In genomic region chr14:101578489-101578888, GRCh38 we compare ENCODE assay signal across 18 cellular contexts. TPM values are rescaled to one million over a fixed set of nuclear protein-coding genes. Genes with fewer than 3 reads are reported as not detected.
A peak's percentile ranks its signal among the peaks of the same experiment; 100 is the strongest.
DNase-seq lines count a peak whose midpoint lies in the region; ATAC-seq and TF ChIP-seq lines count a peak whose summit lies in the region.
"Had no signal": no experiment of that assay in that cellular context is flagged by ENCODE, and none has a peak within 500 bp of the region (broad histone marks: within the 10 kb centered on the region; RNA-seq: fewer than 3 reads in every experiment).

No MANE protein-coding gene starts in this region.

- H4K20me1 ChIP-seq in osteoblast (ENCODE audit: insufficient read depth, low read length) = no peaks in the 10 kb centered on the region

- no peak overlapping the region for H3K4me3 ChIP-seq in lower lobe of right lung
- no peak overlapping the region for H3K4me3 ChIP-seq in osteoblast (ENCODE audit: insufficient read depth, low read length)
- H3K4me3 ChIP-seq in esophagus squamous epithelium = no peak overlapping the region
- H3K4me3 ChIP-seq: A549, GM23338 had no signal

- TF ChIP-seq POLR2A in esophagus squamous epithelium (IDR thresholded peaks at IDR 0.05) = no peak

- H3K27ac ChIP-seq in lower lobe of right lung (no peak overlapping the region), osteoblast (ENCODE audit: low read depth, low read length) (no peak overlapping the region), esophagus squamous epithelium (no peak overlapping the region)
- H3K27ac ChIP-seq: 22Rv1, A549, C4-2B had no signal

- ATAC-seq in left ventricle myocardium superior = no peak
- no peak for ATAC-seq in left cardiac atrium
- no peak for ATAC-seq in lower lobe of right lung
- ATAC-seq: A549, GM23338 had no signal

- peaks cover 11% of the 10 kb centered on the region for H3K27me3 ChIP-seq in lower lobe of right lung (ENCODE audit: low read depth)
- peaks cover 2% of the 10 kb centered on the region for H3K27me3 ChIP-seq in osteoblast (ENCODE audit: insufficient read depth, low read length)
- peaks cover 0 to 41% (median 1%) of the 10 kb centered on the region in 4 donors for H3K27me3 ChIP-seq in esophagus squamous epithelium

- no peak overlapping the region for H2AFZ ChIP-seq in osteoblast (ENCODE audit: low read length)
- H2AFZ ChIP-seq: GM23338 had no signal

- H3K4me2 ChIP-seq in osteoblast (ENCODE audit: insufficient read depth, low read length) = no peak overlapping the region
- H3K4me2 ChIP-seq: A549, GM23338 had no signal

- no peaks in the 10 kb centered on the region for H3K79me2 ChIP-seq in osteoblast (ENCODE audit: insufficient read depth, low read length)

- H3K9me3 ChIP-seq in lower lobe of right lung (no peaks in the 10 kb centered on the region), osteoblast (ENCODE audit: low read depth, low read length) (no peaks in the 10 kb centered on the region), esophagus squamous epithelium (no peaks in the 10 kb centered on the region)
- H3K9me3 ChIP-seq: A549, Caco-2 had no signal

- H3K36me3 ChIP-seq in lower lobe of right lung (no peaks in the 10 kb centered on the region), osteoblast (ENCODE audit: insufficient read depth, low read length) (no peaks in the 10 kb centered on the region), esophagus squamous epithelium (no peaks in the 10 kb centered on the region)

- no peak for TF ChIP-seq CTCF in lower lobe of right lung (IDR thresholded peaks at IDR 0.05)
- TF ChIP-seq CTCF in osteoblast (IDR thresholded peaks at IDR 0.05; ENCODE audit: extremely low read depth, low read depth, low read length) = no peak
- TF ChIP-seq CTCF in esophagus squamous epithelium (IDR thresholded peaks at IDR 0.05) = no peak

- WGBS in esophagus squamous epithelium, 2 donors = 52 to 54% methylated on average over 6 of the region's 8 CpGs

- H3K4me1 ChIP-seq in lower lobe of right lung = no peaks in the 10 kb centered on the region
- H3K4me1 ChIP-seq in osteoblast (ENCODE audit: insufficient read depth, low read length) = no peaks in the 10 kb centered on the region
- H3K4me1 ChIP-seq in esophagus squamous epithelium = no peaks in the 10 kb centered on the region
- H3K4me1 ChIP-seq: A549, Caco-2 had no signal

- peak; percentile 18 for DNase-seq in left ventricle myocardium superior
- DNase-seq in left cardiac atrium = no peak
- DNase-seq in lower lobe of right lung = peak; percentile 26
- DNase-seq in osteoblast (ENCODE audit: insufficient read length, low spot score, missing footprints) = peak; percentile 46
- DNase-seq in esophagus squamous epithelium (lab: John Stamatoyannopoulos, UW) = no peak
- no peak for DNase-seq in activated gamma-delta T cell treated with Interleukin-2 at 50 U/mL for 16 hours
- no peak for DNase-seq in NCI-H748 (lab: John Stamatoyannopoulos, UW; ENCODE audit: unreplicated experiment)
- DNase-seq: AML-193; Caco-2; CD4-positive, alpha-beta T cell; DMS79; GDM1; HCEC 1CT had no signal

- intact Hi-C loops in left ventricle myocardium superior (cut with micrococcal nuclease) = no loop called here
- intact Hi-C loops in left cardiac atrium (cut with DNase I) = no loop called here
- intact Hi-C loops in lower lobe of right lung (cut with DNase I) = no loop called here
- intact Hi-C loops in esophagus squamous epithelium (cut with DNase I) = no loop called here

RNA-seq across cellular contexts. Expression of gene DIO3, which starts 17.2 kb away (rescaled TPM):
- total RNA-seq in left ventricle myocardium superior (0.15 TPM), left cardiac atrium (1 to 10 TPM in 1 of 2 donors, under 1 TPM in 1; 0.37 to 1.1 TPM), lower lobe of right lung (1.9 TPM), osteoblast (not detected in 2 replicates), esophagus squamous epithelium (1 to 10 TPM in 1 of 4 donors, under 1 TPM in 3; 0.18 to 4.0 (median 0.53) TPM)
- total RNA-seq: CD4-positive, alpha-beta T cell; Daoy had no signal

Comparison
In these comparisons a context has a peak if more than half of its experiments do, and no peak if none do; other contexts are left out.
1. DNase-seq: peak in left ventricle myocardium superior (single experiment), lower lobe of right lung (single experiment) and osteoblast (single experiment); none in left cardiac atrium (single experiment), esophagus squamous epithelium (single experiment), activated gamma-delta T cell treated with Interleukin-2 at 50 U/mL for 16 hours (single experiment) and NCI-H748 (single experiment).